ENCODE assay signal across 1 cellular context in genomic region chr17:20223808-20224328, GRCh38.
TF ChIP-seq lines count a peak whose summit lies in the region.

No MANE protein-coding gene starts in this region.

TF ChIP-seq in HepG2, 621 proteins besides CTCF, POLR2A, EP300 and RAD21:
- TF ChIP-seq ATF7 (IDR thresholded peaks at IDR 0.05) (peak; percentile 67), ATF7 (CRISPR knock-in tag; IDR thresholded peaks at IDR 0.05) (no peak), ZNF720 (CRISPR knock-in tag; IDR thresholded peaks at IDR 0.05) (no peak)
